In the genomic region with DNA sequence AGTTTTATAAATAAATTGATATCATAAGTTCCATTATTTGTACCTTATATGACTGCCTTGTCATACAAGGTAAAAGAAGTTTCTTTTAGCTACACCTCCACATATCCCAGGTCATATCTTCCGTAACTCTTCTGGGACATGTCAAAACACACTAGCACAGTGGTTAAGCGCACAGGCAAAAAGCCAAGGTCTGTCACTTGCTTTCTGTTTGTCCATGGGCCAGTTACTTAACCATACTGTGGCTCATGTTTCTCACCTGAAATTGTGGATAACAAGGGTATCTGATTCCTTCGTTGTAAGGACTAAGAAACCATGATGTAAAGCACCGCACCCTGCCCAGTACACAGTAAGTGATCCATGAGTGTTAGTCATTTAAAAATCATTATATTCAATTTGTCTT, we compare ENCODE assay signal across 27 cellular contexts. TPM values are rescaled to one million over a fixed set of nuclear protein-coding genes. Genes with fewer than 3 reads are reported as not detected.
"Had no signal": no experiment of that assay in that cellular context is flagged by ENCODE, and none has a peak within 500 bp of the region (broad histone marks: within the 10 kb centered on the region; RNA-seq: fewer than 3 reads in every experiment).

No MANE protein-coding gene starts in this region.

- H3K4me3 Mint-ChIP-seq: activated naive CD8-positive, alpha-beta T cell; activated T-cell treated with anti-CD3 and anti-CD28 coated beads, Interleukin-2, amount 50 U/mL, for 4 hours; endodermal cell; natural killer cell treated with Interleukin-12 subunit alpha and Interleukin-12 subunit beta and Interleukin-15 and Interleukin-18, amount 100 ng/mL, for 72 hours; stimulated activated naive B cell treated with anti-CD40 and anti-IgM and Interleukin-4, amounts not matched to agents 10 μg/mL and 1 μg/mL and 100 μg/mL, for 72 hours had no signal

- H3K4me1 Mint-ChIP-seq: endodermal cell; stimulated activated naive B cell treated with anti-CD40 and anti-IgM and Interleukin-4, amounts not matched to agents 10 μg/mL and 1 μg/mL and 100 μg/mL, for 72 hours had no signal

- H3K36me3 ChIP-seq: adrenal gland, breast epithelium, heart right ventricle, left ventricle myocardium inferior, uterus had no signal

- DNase-seq: activated CD4-positive, alpha-beta T cell treated with anti-CD3 and anti-CD28 coated beads for 4 hours; activated CD4-positive, alpha-beta T cell treated with anti-CD3 and anti-CD28 coated beads, Interleukin-2, amount 50 U/mL, for 48 hours; activated CD4-positive, CD25-positive, alpha-beta regulatory T cell; activated CD8-positive, alpha-beta memory T cell treated with anti-CD3 and anti-CD28 coated beads, Interleukin-2, amount 50 U/mL, for 48 hours; activated naive CD4-positive, alpha-beta T cell; activated T-cell treated with anti-CD3 and anti-CD28 coated beads, Interleukin-2, amount 50 U/mL, for 4 hours; adrenal gland; cortex of kidney; endodermal cell; islet precursor cell; left ventricle myocardium inferior; mammary epithelial cell; midbrain; retina; stimulated activated CD4-positive, alpha-beta T cell treated with anti-CD3 and anti-CD28 coated beads, Interleukin-2, amount 100 ng/mL, for 48 hours; stimulated activated CD8-positive, alpha-beta memory T cell treated with anti-CD3 and anti-CD28 coated beads, Interleukin-4, amount 100 ng/mL, for 48 hours; stimulated activated naive B cell treated with anti-CD40 and anti-IgM and Interleukin-4, amounts not matched to agents 10 μg/mL and 1 μg/mL and 100 μg/mL, for 72 hours; trophoblast cell; uterus had no signal

- FAIRE-seq: astrocyte had no signal

- H3K4me3 ChIP-seq: adrenal gland, breast epithelium, heart right ventricle, left ventricle myocardium inferior, uterus had no signal

- H3K4me1 ChIP-seq: adrenal gland, breast epithelium, heart right ventricle, left ventricle myocardium inferior, uterus had no signal

- H3K27me3 Mint-ChIP-seq: activated naive CD8-positive, alpha-beta T cell; natural killer cell treated with Interleukin-12 subunit alpha and Interleukin-12 subunit beta and Interleukin-15 and Interleukin-18, amount 100 ng/mL, for 72 hours; progenitor cell of endocrine pancreas; stimulated activated naive B cell treated with anti-CD40 and anti-IgM and Interleukin-4, amounts not matched to agents 10 μg/mL and 1 μg/mL and 100 μg/mL, for 72 hours had no signal

- H3K27me3 ChIP-seq: adrenal gland, breast epithelium, heart right ventricle, uterus had no signal

- H3K9me3 ChIP-seq: adrenal gland, breast epithelium, heart right ventricle, left ventricle myocardium inferior, uterus had no signal

- H3K27ac Mint-ChIP-seq: activated naive CD8-positive, alpha-beta T cell; activated T-helper 2 cell treated with anti-CD3 and anti-CD28 coated beads, Interferon-gamma antibody, Interleukin-2, Interleukin-4, amounts not matched to agents 10 μg/mL and 5 μg/mL and 100 μg/mL, durations not matched to agents 14 hours and 24 hours and 36 hours; endodermal cell; natural killer cell treated with Interleukin-12 subunit alpha and Interleukin-12 subunit beta and Interleukin-15 and Interleukin-18, amount 100 ng/mL, for 72 hours; progenitor cell of endocrine pancreas; stimulated activated naive B cell treated with anti-CD40 and anti-IgM and Interleukin-4, amounts not matched to agents 10 μg/mL and 1 μg/mL and 100 μg/mL, for 72 hours had no signal

- H3K36me3 Mint-ChIP-seq: activated naive CD8-positive, alpha-beta T cell; natural killer cell treated with Interleukin-12 subunit alpha and Interleukin-12 subunit beta and Interleukin-15 and Interleukin-18, amount 100 ng/mL, for 72 hours; stimulated activated naive B cell treated with anti-CD40 and anti-IgM and Interleukin-4, amounts not matched to agents 10 μg/mL and 1 μg/mL and 100 μg/mL, for 72 hours had no signal

- ATAC-seq: activated T-cell treated with anti-CD3 and anti-CD28 coated beads, Interleukin-2, amount 50 U/mL, for 4 hours; natural killer cell treated with Interleukin-12 subunit alpha and Interleukin-12 subunit beta and Interleukin-15 and Interleukin-18, amount 100 ng/mL, for 72 hours; stimulated activated naive B cell treated with anti-CD40 and anti-IgM and Interleukin-4, amounts not matched to agents 10 μg/mL and 1 μg/mL and 100 μg/mL, for 72 hours had no signal

RNA-seq across cellular contexts. Expression of a gene that starts 56.2 kb away (rescaled TPM):
- total RNA-seq: activated CD8-positive, alpha-beta memory T cell treated with anti-CD3 and anti-CD28 coated beads for 36 hours; natural killer cell treated with Interleukin-12 subunit alpha and Interleukin-12 subunit beta and Interleukin-15 and Interleukin-18, amount 100 ng/mL, for 72 hours had no signal
